In the genomic region with DNA sequence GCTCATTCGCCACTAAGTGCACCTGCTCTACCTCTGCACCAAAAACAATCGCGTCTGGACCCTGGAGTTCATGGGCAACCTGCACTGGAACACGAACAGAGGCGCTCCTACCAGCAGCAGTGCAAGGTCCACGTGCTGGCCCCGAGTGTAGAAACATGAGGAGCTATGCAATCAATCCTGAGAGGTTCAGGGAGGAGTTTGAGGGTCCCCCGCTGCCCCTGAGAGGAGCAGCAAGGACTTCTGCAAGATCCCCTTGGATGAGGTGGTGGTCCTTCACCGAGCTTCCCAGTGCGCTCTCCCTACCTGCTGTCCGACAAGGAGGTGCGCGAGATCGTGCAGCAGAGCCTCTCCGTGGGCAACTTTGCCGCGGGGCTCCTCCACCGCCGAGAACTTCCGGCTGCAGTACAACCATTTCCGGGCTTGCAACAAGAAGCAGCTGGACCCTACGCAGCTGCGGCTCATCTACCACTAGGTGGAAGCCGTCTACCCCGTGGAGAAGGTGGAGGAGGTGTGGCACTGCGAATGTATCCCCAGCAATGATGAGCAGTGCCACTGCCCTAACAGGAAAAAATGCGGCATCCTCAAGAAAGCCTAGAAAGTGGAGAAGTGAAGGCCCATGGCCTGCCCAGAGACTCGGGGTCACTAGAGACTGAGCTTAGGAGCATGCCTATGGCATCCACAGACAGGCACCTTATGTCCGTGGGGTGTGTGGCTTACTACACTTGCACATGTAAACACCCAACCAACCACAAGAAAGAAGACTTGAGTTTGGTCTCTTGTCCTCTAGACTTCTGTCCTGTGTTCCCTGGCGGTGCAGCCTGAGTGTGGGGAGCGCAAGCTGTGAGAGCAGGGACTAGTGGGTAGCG, we compare ENCODE assay signal across 8 cellular contexts. TPM values are rescaled to one million over a fixed set of nuclear protein-coding genes. Genes with fewer than 3 reads are reported as not detected.
DNase-seq lines count a peak whose midpoint lies in the region; ATAC-seq and TF ChIP-seq lines count a peak whose summit lies in the region.
"Not testable (repeated sequence)": the region's sequence is repeated elsewhere in the genome, so short reads cannot be mapped to it uniquely, and the experiment has no call there.

No MANE protein-coding gene starts in this region.

- H3K4me3 ChIP-seq in AG10803 (ENCODE audit: low read length): peak overlapping the region; percentile 55
- H3K4me3 ChIP-seq in skeletal muscle satellite cell (ENCODE audit: low read length): peak overlapping the region; percentile 63

- H3K9me3 ChIP-seq in skeletal muscle satellite cell (replicated peaks; ENCODE audit: low read length): not testable (repeated sequence)

- H3K27me3 ChIP-seq in skeletal muscle satellite cell (ENCODE audit: control insufficient read depth, insufficient read depth, low read length): not testable (repeated sequence)

- intact Hi-C loops in Right ventricle myocardium superior (cut with DNase I): not testable (repeated sequence)

- not testable (repeated sequence) for H3K4me2 ChIP-seq in skeletal muscle satellite cell (ENCODE audit: low read length)

- peak; percentile 98 for ATAC-seq in GM18858 (IDR thresholded peaks at IDR 0.05; ENCODE audit: unreplicated experiment)
- peak; percentile 94 for ATAC-seq in HG02759 (IDR thresholded peaks at IDR 0.05; ENCODE audit: unreplicated experiment)
- peak; percentile 68 for ATAC-seq in Right ventricle myocardium superior (ENCODE audit: poor library complexity)

- H3K4me1 ChIP-seq in skeletal muscle satellite cell (ENCODE audit: control insufficient read depth, insufficient read depth, low read length): not testable (repeated sequence)

- H3K9ac ChIP-seq in skeletal muscle satellite cell (ENCODE audit: low read depth, low read length): not testable (repeated sequence)

- H3K36me3 ChIP-seq in skeletal muscle satellite cell (ENCODE audit: insufficient read depth, low read length): not testable (repeated sequence)

- TF ChIP-seq CTCF in AG10803 (conservative IDR thresholded peaks at IDR 0.05; ENCODE audit: low read length): peak; percentile 31; the same call in 1 of the 2 replicates

- peak; percentile 13 for DNase-seq in AG10803 (ENCODE audit: low read depth)
- DNase-seq in Kasumi-1 (lab: John Stamatoyannopoulos, UW): peak; percentile 49 to 57
- peak; percentile 72 for DNase-seq in SK-N-DZ (ENCODE audit: low spot score)
- DNase-seq in activated gamma-delta T cell treated with anti-CD3 and anti-CD28 coated beads, Interleukin-2, amount 50 U/mL, for 16 hours (ENCODE audit: low read depth): peak; percentile 32
- not testable (repeated sequence) for DNase-seq in Right ventricle myocardium superior

RNA-seq across cellular contexts. Expression of a gene that starts 36.3 kb away (rescaled TPM):
- 7.8 and 8.0 TPM in 2 replicates for polyA plus RNA-seq in SK-N-DZ (2014; cell fraction: cytosol; rRNA removed)
- polyA plus RNA-seq in SK-N-DZ (2014; cell fraction: nucleus; rRNA removed): 5.1 and 6.7 TPM in 2 replicates
- 18.3 TPM for total RNA-seq in Right ventricle myocardium superior
- total RNA-seq in skeletal muscle satellite cell (2012; rRNA removed): 12.7 and 34.7 TPM in 2 replicates
